ENCODE assay signal across 8 cellular contexts in genomic region chr3:25272090-25272489, GRCh38.
"Had no signal": no experiment of that assay in that cellular context is flagged by ENCODE, and none has a peak within 500 bp of the region (broad histone marks: within the 10 kb centered on the region; RNA-seq: fewer than 3 reads in every experiment).

No MANE protein-coding gene starts in this region.

- H3K27ac Mint-ChIP-seq: GM23338, H9, HFFc6 had no signal

- H3K27ac ChIP-seq: HL-60 had no signal

- ATAC-seq: GM23338, HepG2, K562 had no signal

- H3K4me3 ChIP-seq: GM23338, K562 had no signal

- H3K4me3 Mint-ChIP-seq: GM23338, H9, HFFc6 had no signal

- H3K9me3 Mint-ChIP-seq: GM23338, H9 had no signal

- DNase-seq: H9, HCEC 1CT, HFFc6, IMR-90 had no signal

- H3K4me1 Mint-ChIP-seq: GM23338 had no signal
